Comparison of ENCODE assay signal across 1 cellular context in genomic region chr4:121950212-121950679, GRCh38.
TF ChIP-seq lines count a peak whose summit lies in the region.

No MANE protein-coding gene starts in this region.

TF ChIP-seq in HCT116, 20 proteins besides CTCF, POLR2A, EP300 and RAD21 (continued from another document):
- TF ChIP-seq ATF3 (IDR thresholded peaks at IDR 0.05): no peak
- no peak for TF ChIP-seq TCF7L2 (IDR thresholded peaks at IDR 0.05; ENCODE audit: borderline replicate concordance, extremely low read depth, insufficient read depth, insufficient read length)
- no peak for TF ChIP-seq SRF (IDR thresholded peaks at IDR 0.05; ENCODE audit: low read depth)
- no peak for TF ChIP-seq JUND (IDR thresholded peaks at IDR 0.05)
- no peak for TF ChIP-seq ELF1 (IDR thresholded peaks at IDR 0.05; ENCODE audit: borderline replicate concordance, low read depth)
- TF ChIP-seq EGR1 (IDR thresholded peaks at IDR 0.05; ENCODE audit: low read depth): no peak
- no peak for TF ChIP-seq SP1 (IDR thresholded peaks at IDR 0.05; ENCODE audit: low read depth)
